In genomic region chr5:143400541-143401252, GRCh38 we compare ENCODE assay signal across 8 cellular contexts. TPM values are rescaled to one million over a fixed set of nuclear protein-coding genes. Genes with fewer than 3 reads are reported as not detected.
DNase-seq lines count a peak whose midpoint lies in the region; ATAC-seq lines count a peak whose summit lies in the region.

No MANE protein-coding gene starts in this region.

- no peaks in the 10 kb centered on the region for H3K27me3 Mint-ChIP-seq in activated CD4-positive, alpha-beta T cell treated with anti-CD3 and anti-CD28 coated beads, Interleukin-2, amount 10 ng/mL, durations not matched to agents 7 days and 5 days
- no peaks in the 10 kb centered on the region for H3K27me3 Mint-ChIP-seq in activated CD4-positive, alpha-beta memory T cell treated with anti-CD3 and anti-CD28 coated beads for 36 hours

- peaks cover 64% of the 10 kb centered on the region for H3K4me1 Mint-ChIP-seq in activated CD4-positive, alpha-beta T cell treated with anti-CD3 and anti-CD28 coated beads, Interleukin-2, amount 10 ng/mL, durations not matched to agents 7 days and 5 days
- peaks cover 52% of the 10 kb centered on the region for H3K4me1 Mint-ChIP-seq in activated CD4-positive, alpha-beta memory T cell treated with anti-CD3 and anti-CD28 coated beads for 36 hours (ENCODE audit: low read depth)

- no peaks in the 10 kb centered on the region for H3K9me3 Mint-ChIP-seq in activated CD4-positive, alpha-beta T cell treated with anti-CD3 and anti-CD28 coated beads, Interleukin-2, amount 10 ng/mL, durations not matched to agents 7 days and 5 days
- no peaks in the 10 kb centered on the region for H3K9me3 Mint-ChIP-seq in activated CD4-positive, alpha-beta memory T cell treated with anti-CD3 and anti-CD28 coated beads for 36 hours

- intact Hi-C loops in activated CD4-positive, alpha-beta memory T cell treated with anti-CD3 and anti-CD28 coated beads for 36 hours (cut with micrococcal nuclease) = loop anchor here (5.0 to 10.0 kb wide), 2 partner anchors 283 to 476 kb away; no protein-coding TSS in a partner anchor

- H3K4me3 Mint-ChIP-seq in activated CD4-positive, alpha-beta T cell treated with anti-CD3 and anti-CD28 coated beads, Interleukin-2, amount 10 ng/mL, durations not matched to agents 7 days and 5 days = peak overlapping the region; percentile 81
- H3K4me3 Mint-ChIP-seq in activated CD4-positive, alpha-beta memory T cell treated with anti-CD3 and anti-CD28 coated beads for 36 hours = peak overlapping the region; percentile 88

- peak overlapping the region; percentile 83 for H3K27ac ChIP-seq in substantia nigra (ENCODE audit: low read depth, low read length, poor library complexity, severe bottlenecking)

- ATAC-seq in HG02763 (IDR thresholded peaks at IDR 0.05; ENCODE audit: unreplicated experiment) (no peak), GM18519 (IDR thresholded peaks at IDR 0.05; ENCODE audit: low FRiP score, unreplicated experiment) (no peak)

- POLR2A ChIA-PET in activated CD4-positive, alpha-beta T cell treated with anti-CD3 and anti-CD28 coated beads, Interleukin-2, amount 10 ng/mL, durations not matched to agents 7 days and 5 days (lab: Charles Lee) = interaction anchor here (0.6 kb wide), 2 partner anchors 34 to 239 kb away, joined by 3 to 8 read pairs; no protein-coding TSS in a partner anchor
- POLR2A ChIA-PET in activated CD4-positive, alpha-beta memory T cell treated with anti-CD3 and anti-CD28 coated beads for 36 hours (lab: Charles Lee) = interaction anchor here (0.7 to 1.5 kb wide), 3 partner anchors 11 to 588 kb away, joined by 3 read pairs; no protein-coding TSS in a partner anchor

- CTCF ChIA-PET in activated CD4-positive, alpha-beta T cell treated with anti-CD3 and anti-CD28 coated beads, Interleukin-2, amount 10 ng/mL, durations not matched to agents 7 days and 5 days (lab: Charles Lee) = interaction anchor here (0.5 to 1.1 kb wide), 2 partner anchors 12 to 1264 kb away, joined by 3 read pairs; no protein-coding TSS in a partner anchor
- CTCF ChIA-PET in activated CD4-positive, alpha-beta memory T cell treated with anti-CD3 and anti-CD28 coated beads for 36 hours (lab: Charles Lee) = interaction anchor here (0.6 to 2.1 kb wide), 5 partner anchors 45 to 567 kb away, joined by 3 to 8 read pairs (median 4); no protein-coding TSS in a partner anchor

- no peak overlapping the region for H3K27ac Mint-ChIP-seq in activated CD4-positive, alpha-beta T cell treated with anti-CD3 and anti-CD28 coated beads, Interleukin-2, amount 10 ng/mL, durations not matched to agents 7 days and 5 days
- H3K27ac Mint-ChIP-seq in activated CD4-positive, alpha-beta memory T cell treated with anti-CD3 and anti-CD28 coated beads for 36 hours = peak overlapping the region; percentile 43

- DNase-seq in activated CD4-positive, alpha-beta T cell treated with anti-CD3 and anti-CD28 coated beads, Interleukin-2, amount 10 ng/mL, durations not matched to agents 7 days and 5 days = peak; percentile 7
- DNase-seq in activated CD4-positive, alpha-beta T cell treated with anti-CD3 and anti-CD28 coated beads for 1 hour = no peak
- no peak for DNase-seq in activated CD4-positive, alpha-beta memory T cell treated with anti-CD3 and anti-CD28 coated beads for 36 hours
- peak; percentile 71 for DNase-seq in inferior parietal cortex (ENCODE audit: extremely low spot score)
- peak in 26 of 49 donors; percentile 2 to 77 (median 15) for DNase-seq in substantia nigra (lab: John Stamatoyannopoulos, UW)
- no peak for DNase-seq in NCI-H524 treated with DMSO at 0.1 percent for 48 hours (lab: John Stamatoyannopoulos, UW)

- peaks cover 47% of the 10 kb centered on the region for H3K36me3 Mint-ChIP-seq in activated CD4-positive, alpha-beta T cell treated with anti-CD3 and anti-CD28 coated beads, Interleukin-2, amount 10 ng/mL, durations not matched to agents 7 days and 5 days (ENCODE audit: low read depth)
- H3K36me3 Mint-ChIP-seq in activated CD4-positive, alpha-beta memory T cell treated with anti-CD3 and anti-CD28 coated beads for 36 hours = peaks cover 32% of the 10 kb centered on the region

RNA-seq across cellular contexts. Expression of gene NR3C1, which starts 2.8 kb away (rescaled TPM):
- total RNA-seq in activated CD4-positive, alpha-beta T cell treated with anti-CD3 and anti-CD28 coated beads, Interleukin-2, amount 10 ng/mL, durations not matched to agents 7 days and 5 days = 10 to 100 TPM; 62.7 to 73.1 TPM
- 10 to 100 TPM; 48.6 to 53.9 TPM for total RNA-seq in activated CD4-positive, alpha-beta memory T cell treated with anti-CD3 and anti-CD28 coated beads for 36 hours

Comparison
In these comparisons a context has a peak if more than half of its experiments do, and no peak if none do; other contexts are left out.
1. DNase-seq: peak in activated CD4-positive, alpha-beta T cell treated with anti-CD3 and anti-CD28 coated beads, Interleukin-2, amount 10 ng/mL, durations not matched to agents 7 days and 5 days (single experiment), inferior parietal cortex (single experiment) and substantia nigra (26 of 49); none in activated CD4-positive, alpha-beta T cell treated with anti-CD3 and anti-CD28 coated beads for 1 hour (single experiment), activated CD4-positive, alpha-beta memory T cell treated with anti-CD3 and anti-CD28 coated beads for 36 hours (single experiment) and NCI-H524 treated with DMSO at 0.1 percent for 48 hours (single experiment).